ENCODE assay signal across 1 cellular context in genomic region chr11:46357483-46357936, GRCh38.
TF ChIP-seq lines count a peak whose summit lies in the region.

No MANE protein-coding gene starts in this region.

TF ChIP-seq in K562, 482 proteins besides CTCF, POLR2A, EP300 and RAD21:
- TF ChIP-seq TFAP4 (CRISPR knock-in tag; IDR thresholded peaks at IDR 0.05; ENCODE audit: borderline replicate concordance): peak; percentile 61; the same call in 1 of the 2 replicates
- TF ChIP-seq RBFOX2 (IDR thresholded peaks at IDR 0.05; ENCODE audit: low read depth, low read length): peak; percentile 43; the same call in 1 of the 2 replicates
- TF ChIP-seq ZNF395 (CRISPR knock-in tag; IDR thresholded peaks at IDR 0.05): 0 out of 2 replicates have a peak, but pooled peaks have one; percentile 57
- no peak for TF ChIP-seq HBP1 (CRISPR knock-in tag; IDR thresholded peaks at IDR 0.05)
- TF ChIP-seq SMAD4 (CRISPR knock-in tag; conservative IDR thresholded peaks at IDR 0.05): peak; percentile 45
- TF ChIP-seq ZNF407 (IDR thresholded peaks at IDR 0.05; ENCODE audit: low read depth): no peak
- 0 out of 2 replicates have a peak, but pooled peaks have one; percentile 35 for TF ChIP-seq ZNF589 (CRISPR knock-in tag; IDR thresholded peaks at IDR 0.05; ENCODE audit: low read depth)
- TF ChIP-seq POLR2G (IDR thresholded peaks at IDR 0.05; ENCODE audit: low read depth, low read length): peak; percentile 36; the same call in 1 of the 2 replicates
